ENCODE assay signal across 8 cellular contexts in genomic region chr17:29613856-29614255, GRCh38. TPM values are rescaled to one million over a fixed set of nuclear protein-coding genes. Genes with fewer than 3 reads are reported as not detected.
DNase-seq lines count a peak whose midpoint lies in the region; ATAC-seq and TF ChIP-seq lines count a peak whose summit lies in the region.

No MANE protein-coding gene starts in this region.

- TF ChIP-seq POLR2A in Peyer's patch (IDR thresholded peaks at IDR 0.05) (no peak), GM18505 (IDR thresholded peaks at IDR 0.05; ENCODE audit: borderline replicate concordance, extremely low read depth, insufficient read depth, insufficient read length) (no peak)

- peaks cover 48 to 76% (median 67%) of the 10 kb centered on the region in 10 experiments for H3K4me1 ChIP-seq in BLaER1 treated with 17β-estradiol and CSF1 and Interleukin-3, amounts not matched to agents 10 nM and 100 nM
- peaks cover 5 to 55% (median 45%) of the 10 kb centered on the region in 4 donors for H3K4me1 ChIP-seq in Peyer's patch
- peaks cover 21 to 30% of the 10 kb centered on the region in 2 experiments for H3K4me1 ChIP-seq in trophoblast cell (ENCODE audit: control insufficient read depth in 1 of 2, insufficient read depth in 2 of 2, low read length in 2 of 2)

- no CpG with 5 or more reads among the region's 13 CpGs for WGBS in trophoblast cell (ENCODE audit: extremely low coverage, insufficient coverage, insufficient read length)

- no peak overlapping the region for H2AK5ac ChIP-seq in trophoblast cell (ENCODE audit: low read length)

- H4K12ac ChIP-seq in trophoblast cell (ENCODE audit: low read depth, low read length): no peak overlapping the region

- ATAC-seq in GM21576 (IDR thresholded peaks at IDR 0.05; ENCODE audit: unreplicated experiment): no peak
- no peak for ATAC-seq in GM18909 (IDR thresholded peaks at IDR 0.05; ENCODE audit: poor library complexity, unreplicated experiment)
- ATAC-seq in GM18505 (IDR thresholded peaks at IDR 0.05; ENCODE audit: unreplicated experiment): no peak

- H3K4me3 ChIP-seq in BLaER1 treated with 17β-estradiol and CSF1 and Interleukin-3, amounts not matched to agents 10 nM and 100 nM: peak overlapping the region in 5 of 10 experiments; percentile 13 to 52 (median 41); a peak in 7 of 20 replicates
- H3K4me3 ChIP-seq in Peyer's patch: peak overlapping the region; percentile 30 to 46 (median 36)
- peak overlapping the region; percentile 17 for H3K4me3 ChIP-seq in fibroblast of mammary gland (ENCODE audit: control insufficient read depth, low read depth, low read length)
- peak overlapping the region; percentile 57 for H3K4me3 ChIP-seq in trophoblast cell (ENCODE audit: low read depth, low read length)

- peaks cover 0 to 5% (median 0%) of the 10 kb centered on the region in 11 experiments; a peak in 1 of 22 replicates for H3K9me3 ChIP-seq in BLaER1 treated with 17β-estradiol and CSF1 and Interleukin-3, amounts not matched to agents 10 nM and 100 nM (replicated peaks in 1 of 11)
- peaks cover 0 to 4% (median 0%) of the 10 kb centered on the region in 4 donors for H3K9me3 ChIP-seq in Peyer's patch
- peaks cover 16% of the 10 kb centered on the region for H3K9me3 ChIP-seq in trophoblast cell (ENCODE audit: insufficient read depth, low read depth, low read length)

- peak overlapping the region in 3 of 11 experiments; percentile 9 to 39 (median 19); a peak in 3 of 22 replicates for H3K27ac ChIP-seq in BLaER1 treated with 17β-estradiol and CSF1 and Interleukin-3, amounts not matched to agents 10 nM and 100 nM
- H3K27ac ChIP-seq in Peyer's patch (peak overlapping the region in 1 of 4 donors; percentile 50), trophoblast cell (ENCODE audit: low read depth, low read length) (no peak overlapping the region)

- H2BK5ac ChIP-seq in trophoblast cell (ENCODE audit: low read depth, low read length, poor library complexity): no peak overlapping the region

- H3K79me2 ChIP-seq in trophoblast cell (ENCODE audit: control insufficient read depth, insufficient read depth, low read length, poor library complexity): no peaks in the 10 kb centered on the region

- TF ChIP-seq CTCF in Peyer's patch (IDR thresholded peaks at IDR 0.05) (no peak), fibroblast of mammary gland (conservative IDR thresholded peaks at IDR 0.05; ENCODE audit: control insufficient read depth, insufficient read depth, low read depth, low read length) (no peak)

- peak overlapping the region in 10 of 11 experiments; percentile 17 to 65 (median 38); a peak in 16 of 22 replicates for H3K9ac ChIP-seq in BLaER1 treated with 17β-estradiol and CSF1 and Interleukin-3, amounts not matched to agents 10 nM and 100 nM
- H3K9ac ChIP-seq in trophoblast cell (ENCODE audit: low read length): no peak overlapping the region

- H3K36me3 ChIP-seq in BLaER1 treated with 17β-estradiol and CSF1 and Interleukin-3, amounts not matched to agents 10 nM and 100 nM: peaks cover 0 to 37% (median 29%) of the 10 kb centered on the region in 11 experiments; a peak in 17 of 22 replicates
- H3K36me3 ChIP-seq in Peyer's patch: no peaks in the 10 kb centered on the region
- H3K36me3 ChIP-seq in trophoblast cell (ENCODE audit: control insufficient read depth in 1 of 2, insufficient read depth in 2 of 2, low read length in 2 of 2): no peaks in the 10 kb centered on the region

- H3K23ac ChIP-seq in trophoblast cell (ENCODE audit: low read length): no peak overlapping the region

- H3K4me2 ChIP-seq in BLaER1 treated with 17β-estradiol and CSF1 and Interleukin-3, amounts not matched to agents 10 nM and 100 nM: peak overlapping the region; percentile 92 to 98 (median 95)
- peak overlapping the region; percentile 66 for H3K4me2 ChIP-seq in trophoblast cell (ENCODE audit: low read length)

- peaks cover 6% of the 10 kb centered on the region for H3K79me1 ChIP-seq in trophoblast cell (ENCODE audit: low read length)

- peaks cover 0 to 66% (median 22%) of the 10 kb centered on the region in 11 experiments; a peak in 18 of 22 replicates for H4K20me1 ChIP-seq in BLaER1 treated with 17β-estradiol and CSF1 and Interleukin-3, amounts not matched to agents 10 nM and 100 nM

- H4K8ac ChIP-seq in trophoblast cell (ENCODE audit: low read depth, low read length): no peak overlapping the region

- no peak overlapping the region for H2BK12ac ChIP-seq in trophoblast cell (ENCODE audit: low read length)

- H4K91ac ChIP-seq in trophoblast cell (ENCODE audit: low read depth, low read length): no peak overlapping the region

- H2AFZ ChIP-seq in trophoblast cell (ENCODE audit: insufficient read depth, low read length, poor library complexity): peak overlapping the region; percentile 39

- DNase-seq in Peyer's patch (no peak), fibroblast of mammary gland (ENCODE audit: low read depth) (no peak), trophoblast cell (no peak), NCI-H1105 treated with DMSO at 0.1 percent for 48 hours (lab: John Stamatoyannopoulos, UW) (no peak)

- no peak overlapping the region for H3K18ac ChIP-seq in trophoblast cell (ENCODE audit: low read length)

- H3K4ac ChIP-seq in trophoblast cell (ENCODE audit: low read depth, low read length): no peak overlapping the region

- H3K14ac ChIP-seq in trophoblast cell (ENCODE audit: low read length): peak overlapping the region; percentile 36

- no peak overlapping the region for H2BK120ac ChIP-seq in trophoblast cell (ENCODE audit: insufficient read depth, low read length, poor library complexity)

- peaks cover 13 to 28% (median 22%) of the 10 kb centered on the region in 11 experiments for H3K27me3 ChIP-seq in BLaER1 treated with 17β-estradiol and CSF1 and Interleukin-3, amounts not matched to agents 10 nM and 100 nM
- H3K27me3 ChIP-seq in Peyer's patch: no peaks in the 10 kb centered on the region
- H3K27me3 ChIP-seq in trophoblast cell (ENCODE audit: insufficient read depth, low read length): peaks cover 16% of the 10 kb centered on the region

RNA-seq across cellular contexts. Expression of gene CORO6, which starts 8.9 kb away (rescaled TPM):
- 10 to 100 TPM in 3 of 4 donors, 1 to 10 TPM in 1; 4.0 to 28.9 (median 19.9) TPM for total RNA-seq in Peyer's patch
- polyA plus RNA-seq in trophoblast cell (2013): 10.5 and 11.5 TPM in 2 replicates

RNA-seq across cellular contexts. Expression of gene ANKRD13B, which starts 20.9 kb away (rescaled TPM):
- 10 to 100 TPM in 1 of 4 donors, 1 to 10 TPM in 3; 4.2 to 14.9 (median 8.3) TPM for total RNA-seq in Peyer's patch
- 1.6 and 1.9 TPM in 2 replicates for polyA plus RNA-seq in trophoblast cell (2013)

RNA-seq across cellular contexts. Expression of gene GIT1, which starts 24.4 kb away (rescaled TPM):
- 10 to 100 TPM; 31.9 to 66.7 (median 52.6) TPM for total RNA-seq in Peyer's patch
- polyA plus RNA-seq in trophoblast cell (2013): 33.6 and 35.0 TPM in 2 replicates

RNA-seq across cellular contexts. Expression of gene TP53I13, which starts 45.4 kb away (rescaled TPM):
- 100 to 1,000 TPM in 2 of 4 donors, 10 to 100 TPM in 2; 86.6 to 204 (median 139) TPM for total RNA-seq in Peyer's patch
- polyA plus RNA-seq in trophoblast cell (2013): 17.1 and 19.5 TPM in 2 replicates

RNA-seq across cellular contexts. Expression of gene ABHD15, which starts 47.0 kb away (rescaled TPM):
- total RNA-seq in Peyer's patch: 10 to 100 TPM; 19.0 to 41.2 (median 32.2) TPM
- 2.3 and 2.8 TPM in 2 replicates for polyA plus RNA-seq in trophoblast cell (2013)
